Comparison of ENCODE assay signal across 1 cellular context in genomic region chr3:50302095-50303037, GRCh38.
TF ChIP-seq lines count a peak whose summit lies in the region.

No MANE protein-coding gene starts in this region.

TF ChIP-seq in K562, 482 proteins besides CTCF, POLR2A, EP300 and RAD21:
- TF ChIP-seq PHTF2 (CRISPR knock-in tag; IDR thresholded peaks at IDR 0.05) (no peak), POLR2G (IDR thresholded peaks at IDR 0.05; ENCODE audit: low read depth, low read length) (0 out of 2 replicates have a peak, but pooled peaks have one; percentile 11), RBFOX2 (IDR thresholded peaks at IDR 0.05; ENCODE audit: low read depth, low read length) (peak; percentile 27; the same call in 1 of the 2 replicates), ZBTB5 (IDR thresholded peaks at IDR 0.05) (no peak), ZNF12 (CRISPR knock-in tag; IDR thresholded peaks at IDR 0.05) (no peak), NR2C2 (CRISPR knock-in tag; IDR thresholded peaks at IDR 0.05) (no peak), NR2C2 (tag; IDR thresholded peaks at IDR 0.05) (0 out of 2 replicates have a peak, but pooled peaks have one; percentile 12)
